In genomic region chr17:77107506-77108433, GRCh38 we compare ENCODE assay signal across 8 cellular contexts. TPM values are rescaled to one million over a fixed set of nuclear protein-coding genes. Genes with fewer than 3 reads are reported as not detected.
DNase-seq lines count a peak whose midpoint lies in the region; ATAC-seq, FAIRE-seq and TF ChIP-seq lines count a peak whose summit lies in the region.

No MANE protein-coding gene starts in this region.

- no peak overlapping the region for H3K23ac ChIP-seq in IMR-90 (ENCODE audit: low read depth, low read length)

- no peak overlapping the region for H3K4me3 Mint-ChIP-seq in activated CD4-positive, alpha-beta T cell treated with anti-CD3 and anti-CD28 coated beads, Interleukin-2, amount 10 ng/mL, durations not matched to agents 24 days and 14 days

- H3K9ac ChIP-seq in IMR-90 (ENCODE audit: low read depth, low read length) (no peak overlapping the region), K562 (ENCODE audit: insufficient read depth in 1 of 2, low read depth in 2 of 2, low read length in 2 of 2) (no peak overlapping the region)

- TF ChIP-seq CTCF in IMR-90 (conservative IDR thresholded peaks at IDR 0.05; ENCODE audit: low read depth, low read length), result no peak
- no peak for TF ChIP-seq CTCF in K562 (IDR thresholded peaks at IDR 0.05 in 2 of 3, conservative IDR thresholded peaks at IDR 0.05 in 1 of 3; ENCODE audit: insufficient read depth in 2 of 3, low read depth in 1 of 3, low read length in 3 of 3)

- CTCF ChIA-PET in IMR-90 (lab: Yijun Ruan, JAX), result no interaction called here
- CTCF ChIA-PET in K562 (lab: Yijun Ruan, JAX; ENCODE audit: low intra/inter-chr PET ratio), result no interaction called here

- no peak overlapping the region for H3K4ac ChIP-seq in IMR-90 (ENCODE audit: low read depth, low read length)

- no peaks in the 10 kb centered on the region for H3K9me3 Mint-ChIP-seq in activated CD4-positive, alpha-beta T cell treated with anti-CD3 and anti-CD28 coated beads, Interleukin-2, amount 10 ng/mL, durations not matched to agents 24 days and 14 days

- H2BK15ac ChIP-seq in IMR-90 (ENCODE audit: low read depth, low read length), result no peak overlapping the region; the same call in 2 of the 3 replicates

- in situ Hi-C loops in IMR-90 (cut with MboI; ENCODE audit: low sequenced_read_pairs), result no loop called here
- in situ Hi-C loops in K562 (cut with MboI), result no loop called here

- H2AFZ ChIP-seq in IMR-90 (replicated peaks; ENCODE audit: low read length, poor library complexity) (peak overlapping the region; percentile 39), K562 (ENCODE audit: low read depth, low read length) (peak overlapping the region; percentile 40)

- dilution Hi-C loops in IMR-90 (cut with HindIII; ENCODE audit: low sequenced_read_pairs, unreplicated experiment), result no loop called here

- H4K5ac ChIP-seq in IMR-90 (ENCODE audit: low read depth, low read length), result no peak overlapping the region

- H3K4me3 ChIP-seq in IMR-90 (ENCODE audit: insufficient read depth, low read depth, low read length) (no peak overlapping the region), K562 (no peak overlapping the region)

- peaks cover 0 to 5% of the 10 kb centered on the region in 2 experiments; a peak in 1 of 4 replicates for H3K79me1 ChIP-seq in IMR-90 (ENCODE audit: low read depth in 1 of 2, low read length in 2 of 2)

- H2BK20ac ChIP-seq in IMR-90 (ENCODE audit: low read depth, low read length), result no peak overlapping the region

- peak; percentile 51 for ATAC-seq in IMR-90 (ENCODE audit: low read depth)
- peak; percentile 76 for ATAC-seq in K562
- no peak for ATAC-seq in GM19324 (IDR thresholded peaks at IDR 0.05; ENCODE audit: low FRiP score, unreplicated experiment)

- H3K79me2 ChIP-seq in K562 (ENCODE audit: control insufficient read depth, insufficient read depth, low read length), result no peaks in the 10 kb centered on the region

- FAIRE-seq in K562 (lab: Jason Lieb, UNC), result peak; percentile 83

- TF ChIP-seq EP300 in K562 (IDR thresholded peaks at IDR 0.05; ENCODE audit: low read length), result no peak

- H2BK5ac ChIP-seq in IMR-90 (ENCODE audit: low read depth, low read length, poor library complexity, severe bottlenecking), result no peak overlapping the region

- H3K27ac ChIP-seq in IMR-90 (ENCODE audit: insufficient read depth, low read length) (no peak overlapping the region), K562 (ENCODE audit: extremely low read depth, low read depth, low read length) (no peak overlapping the region; the same call in 2 of the 3 replicates)

- no peak overlapping the region for H3K18ac ChIP-seq in IMR-90 (ENCODE audit: low read depth, low read length)

- POLR2A ChIA-PET in IMR-90 (lab: Charles Lee; ENCODE audit: unreplicated experiment) (no interaction called here), K562 (lab: Yijun Ruan, JAX) (interaction anchor here (0.7 to 1.4 kb wide), 8 partner anchors 9 to 119 kb away, joined by 3 to 6 read pairs (median 4); no protein-coding TSS in a partner anchor)

- peak overlapping the region; percentile 70 for H2AK9ac ChIP-seq in IMR-90 (replicated peaks; ENCODE audit: low read depth, low read length, poor library complexity)

- no peak overlapping the region for H3K4me2 ChIP-seq in IMR-90 (ENCODE audit: low read depth, low read length)
- peak overlapping the region; percentile 19 for H3K4me2 ChIP-seq in K562 (ENCODE audit: insufficient read depth, low read length)

- peak; percentile 10 to 30 for DNase-seq in activated CD4-positive, alpha-beta T cell treated with anti-CD3 and anti-CD28 coated beads for 24 hours (ENCODE audit: low read depth in 2 of 2)
- no peak for DNase-seq in activated CD4-positive, alpha-beta T cell treated with anti-CD3 and anti-CD28 coated beads, Interleukin-2, amount 10 ng/mL, durations not matched to agents 24 days and 14 days
- DNase-seq in IMR-90 (peak; percentile 39), K562 (ENCODE audit: extremely low read depth in 1 of 4, low spot score in 3 of 4) (peak in 3 of 4 experiments; percentile 35 to 62 (median 56)), NCI-H524 treated with DMSO at 0.1 percent for 48 hours (lab: John Stamatoyannopoulos, UW) (no peak), Ammon's horn (ENCODE audit: low spot score) (no peak)
- DNase-seq in stimulated activated CD8-positive, alpha-beta memory T cell treated with anti-CD3 and anti-CD28 coated beads, Interleukin-15, amount 100 ng/mL, for 24 hours (ENCODE audit: low read depth), result peak; percentile 34

- peaks cover 10% of the 10 kb centered on the region for H3K36me3 Mint-ChIP-seq in activated CD4-positive, alpha-beta T cell treated with anti-CD3 and anti-CD28 coated beads, Interleukin-2, amount 10 ng/mL, durations not matched to agents 24 days and 14 days (ENCODE audit: low read depth)

- peaks cover 7% of the 10 kb centered on the region for H3K9me1 ChIP-seq in IMR-90 (ENCODE audit: insufficient read depth, low read length)
- H3K9me1 ChIP-seq in K562 (ENCODE audit: control insufficient read depth, insufficient read depth, low read length), result no peaks in the 10 kb centered on the region

- H3K27ac Mint-ChIP-seq in activated CD4-positive, alpha-beta T cell treated with anti-CD3 and anti-CD28 coated beads, Interleukin-2, amount 10 ng/mL, durations not matched to agents 24 days and 14 days, result no peak overlapping the region

- H3K9me3 ChIP-seq in IMR-90 (ENCODE audit: control insufficient read depth, insufficient read depth, low read length), result no peaks in the 10 kb centered on the region
- H3K9me3 ChIP-seq in K562 (replicated peaks; ENCODE audit: control insufficient read depth, insufficient read depth, low read depth, low read length), result no peaks in the 10 kb centered on the region

- H3K27me3 Mint-ChIP-seq in activated CD4-positive, alpha-beta T cell treated with anti-CD3 and anti-CD28 coated beads, Interleukin-2, amount 10 ng/mL, durations not matched to agents 24 days and 14 days, result no peaks in the 10 kb centered on the region

- H2AK5ac ChIP-seq in IMR-90 (ENCODE audit: low read depth, low read length), result peak overlapping the region; percentile 70

- H3K27me3 ChIP-seq in IMR-90 (ENCODE audit: control insufficient read depth, insufficient read depth, low read length), result no peaks in the 10 kb centered on the region
- H3K27me3 ChIP-seq in K562 (ENCODE audit: control insufficient read depth in 2 of 2, insufficient read depth in 2 of 2, low read length in 2 of 2), result no peaks in the 10 kb centered on the region

- H3K4me1 Mint-ChIP-seq in activated CD4-positive, alpha-beta T cell treated with anti-CD3 and anti-CD28 coated beads, Interleukin-2, amount 10 ng/mL, durations not matched to agents 24 days and 14 days, result peaks cover 24% of the 10 kb centered on the region

- no peak for TF ChIP-seq POLR2A in IMR-90 (IDR thresholded peaks at IDR 0.05; ENCODE audit: low read depth, low read length)
- no peak for TF ChIP-seq POLR2A in K562 (conservative IDR thresholded peaks at IDR 0.05)

- H3K36me3 ChIP-seq in IMR-90 (ENCODE audit: control insufficient read depth, insufficient read depth, low read length), result no peaks in the 10 kb centered on the region
- H3K36me3 ChIP-seq in K562 (ENCODE audit: control insufficient read depth, insufficient read depth, low read length), result no peaks in the 10 kb centered on the region

- H3K56ac ChIP-seq in IMR-90 (ENCODE audit: extremely low read depth, insufficient read depth, low read length), result no peak overlapping the region

- intact Hi-C loops in activated CD4-positive, alpha-beta T cell treated with anti-CD3 and anti-CD28 coated beads, Interleukin-2, amount 10 ng/mL, durations not matched to agents 24 days and 14 days (cut with micrococcal nuclease), result no loop called here
- intact Hi-C loops in IMR-90 (cut with micrococcal nuclease), result no loop called here
- intact Hi-C loops in K562 (cut with micrococcal nuclease), result no loop called here

- H4K20me1 ChIP-seq in IMR-90 (ENCODE audit: insufficient read depth, low read length) (no peaks in the 10 kb centered on the region), K562 (replicated peaks; ENCODE audit: control insufficient read depth, insufficient read depth, low read length) (no peaks in the 10 kb centered on the region)

- H3K4me1 ChIP-seq in IMR-90 (ENCODE audit: control insufficient read depth, insufficient read depth, low read length) (peaks cover 7% of the 10 kb centered on the region), K562 (replicated peaks in 1 of 2; ENCODE audit: control insufficient read depth in 2 of 2, insufficient read depth in 2 of 2, low read length in 2 of 2) (peaks cover 18 to 33% of the 10 kb centered on the region in 2 experiments)

- no peak overlapping the region for H2BK120ac ChIP-seq in IMR-90 (ENCODE audit: low read depth, low read length)

- 88% methylated on average over 5 of the region's 23 CpGs; no CpG with 5 or more reads in 1 of the 2 experiments for WGBS in IMR-90 (ENCODE audit: extremely low coverage in 2 of 2, insufficient read length in 1 of 2), 2 experiments
- WGBS in K562 (ENCODE audit: insufficient coverage, low coverage, missing lambda C conversion rate), result 58% methylated on average over 23 of the region's 23 CpGs

- BruUV-seq in IMR-90 (replicated peaks; lab: Mats Ljungman, UMichigan), result no TSS peak
- no TSS peak for BruUV-seq in K562 (replicated peaks; lab: Mats Ljungman, UMichigan)

- H4K8ac ChIP-seq in IMR-90 (ENCODE audit: low read depth in 2 of 2, low read length in 2 of 2), result no peak overlapping the region; a peak in 1 of 4 replicates

- no peak overlapping the region for H4K91ac ChIP-seq in IMR-90 (ENCODE audit: insufficient read depth, low read depth, low read length)

- TF ChIP-seq RAD21 in IMR-90 (IDR thresholded peaks at IDR 0.05; ENCODE audit: low read length), result no peak
- no peak for TF ChIP-seq RAD21 in K562 (CRISPR knock-in tag; conservative IDR thresholded peaks at IDR 0.05 in 1 of 2, IDR thresholded peaks at IDR 0.05 in 1 of 2)

- no peak overlapping the region for H3K14ac ChIP-seq in IMR-90 (replicated peaks; ENCODE audit: low read depth, low read length)

RNA-seq across cellular contexts. Expression of gene SEC14L1, which starts 33.0 kb away (rescaled TPM):
- 71.4 and 73.1 TPM in 2 replicates for total RNA-seq in activated CD4-positive, alpha-beta T cell treated with anti-CD3 and anti-CD28 coated beads, Interleukin-2, amount 10 ng/mL, durations not matched to agents 24 days and 14 days
- total RNA-seq in IMR-90 (2012; rRNA removed) (24.9 and 27.8 TPM in 2 replicates), K562 (2014; rRNA removed) (10.9 and 14.8 TPM in 2 replicates), K562 (2014; rRNA removed; fragmentation: Illumina TruSeq; extraction: Trizol) (14.0 and 14.5 TPM in 2 replicates), K562 (2015; rRNA removed; fragmentation: Illumina TruSeq; extraction: Trizol) (14.8 and 15.2 TPM in 2 replicates), K562 (2021) (38.4 and 39.7 TPM in 2 replicates)
- polyA plus RNA-seq in IMR-90 (2012; rRNA removed) (32.5 and 35.8 TPM in 2 replicates), K562 (2011; rRNA removed) (20.6 and 33.1 TPM in 2 replicates), K562 (2014; fragmentation: Illumina TruSeq; extraction: Trizol) (27.0 and 27.6 TPM in 2 replicates), K562 (2014; fragmentation: Nextera tagmentation; extraction: Ambion mirVana) (1 to 10 TPM; 3.1 to 4.1 TPM), K562 (2014; rRNA removed) (16.3 and 16.7 TPM in 2 replicates)
- polyA plus RNA-seq in IMR-90 (2012; cell fraction: cytosol; rRNA removed), result 19.2 and 30.0 TPM in 2 replicates
- 40.3 and 52.3 TPM in 2 replicates for polyA plus RNA-seq in IMR-90 (2012; cell fraction: nucleus; rRNA removed; ENCODE audit: low replicate concordance)
- total RNA-seq in K562 (2011; cell fraction: chromatin; rRNA removed; ENCODE audit: low replicate concordance), result 109 and 129 TPM in 2 replicates
- total RNA-seq in K562 (2011; cell fraction: nucleolus; rRNA removed), result 35.9 and 51.7 TPM in 2 replicates
- 51.8 and 54.6 TPM in 2 replicates for total RNA-seq in K562 (2011; cell fraction: nucleoplasm; rRNA removed)
- polyA plus RNA-seq in K562 (2011; cell fraction: cytosol; rRNA removed), result 15.2 and 43.7 TPM in 2 replicates
- polyA plus RNA-seq in K562 (2011; cell fraction: nucleus; rRNA removed), result 28.8 and 53.9 TPM in 2 replicates
- polyA plus RNA-seq in K562 (2012), result 25.9 and 29.6 TPM in 2 replicates
- 37.5 and 51.6 TPM in 2 replicates for polyA minus RNA-seq in K562 (2011; rRNA and poly(A)+ RNA removed)
- 29.5 and 45.5 TPM in 2 replicates for polyA minus RNA-seq in K562 (2011; cell fraction: cytosol; rRNA and poly(A)+ RNA removed)
- polyA minus RNA-seq in K562 (2011; cell fraction: nucleus; rRNA and poly(A)+ RNA removed), result 18.3 and 26.1 TPM in 2 replicates

Comparison
In these comparisons a context has a peak if more than half of its experiments do, and no peak if none do; other contexts are left out.
1. DNase-seq: peak in activated CD4-positive, alpha-beta T cell treated with anti-CD3 and anti-CD28 coated beads for 24 hours (2 of 2), IMR-90 (single experiment), K562 (3 of 4) and stimulated activated CD8-positive, alpha-beta memory T cell treated with anti-CD3 and anti-CD28 coated beads, Interleukin-15, amount 100 ng/mL, for 24 hours (single experiment); none in activated CD4-positive, alpha-beta T cell treated with anti-CD3 and anti-CD28 coated beads, Interleukin-2, amount 10 ng/mL, durations not matched to agents 24 days and 14 days (single experiment), NCI-H524 treated with DMSO at 0.1 percent for 48 hours (single experiment) and Ammon's horn (single experiment).